In genomic region chr17:56801506-56802178, GRCh38 we compare ENCODE assay signal across 23 cellular contexts.
"Had no signal": no experiment of that assay in that cellular context is flagged by ENCODE, and none has a peak within 500 bp of the region (broad histone marks: within the 10 kb centered on the region; RNA-seq: fewer than 3 reads in every experiment).

No MANE protein-coding gene starts in this region.

- H3K4me1 ChIP-seq: right lobe of liver had no signal

- H3K27me3 Mint-ChIP-seq: activated naive CD8-positive, alpha-beta T cell had no signal

- H3K36me3 Mint-ChIP-seq: brain, natural killer cell, type B pancreatic cell had no signal

- H3K27ac Mint-ChIP-seq: activated naive CD8-positive, alpha-beta T cell; brain; natural killer cell; type B pancreatic cell had no signal

- H3K27me3 ChIP-seq: cardiac muscle cell, right lobe of liver had no signal

- H3K36me3 ChIP-seq: cardiac muscle cell, right lobe of liver, thoracic aorta had no signal

- H3K4me3 Mint-ChIP-seq: activated naive CD8-positive, alpha-beta T cell; brain; natural killer cell; type B pancreatic cell had no signal

- H3K27ac ChIP-seq: cardiac muscle cell, right lobe of liver, skin epidermis, thoracic aorta, VCaP had no signal

- DNase-seq: activated CD4-positive, alpha-beta T cell treated with anti-CD3 and anti-CD28 coated beads for 4 hours; activated CD4-positive, alpha-beta T cell treated with anti-CD3 and anti-CD28 coated beads, Interleukin-2, amount 50 U/mL, for 4 hours; activated CD8-positive, alpha-beta memory T cell treated with anti-CD3 and anti-CD28 coated beads for 24 hours; activated effector memory CD4-positive, alpha-beta T cell treated with Interleukin-2 at 50 U/mL for 16 hours; activated naive CD4-positive, alpha-beta T cell treated with Interleukin-2 at 50 U/mL for 16 hours; aorta; effector CD4-positive, alpha-beta T cell; mesendoderm; natural killer cell; posterior cingulate gyrus; right lobe of liver; stimulated activated CD4-positive, alpha-beta T cell treated with anti-CD3 and anti-CD28 coated beads, Interleukin-12 subunit alpha, Interleukin-12 subunit beta, amount 100 ng/mL, for 4 hours; stimulated activated CD4-positive, alpha-beta T cell treated with anti-CD3 and anti-CD28 coated beads, Interleukin-4, amount 100 ng/mL, for 1 hour; stimulated activated naive CD8-positive, alpha-beta T cell treated with anti-CD3 and anti-CD28 coated beads, Interleukin-15, Interleukin-2, amounts not matched to agents 100 U/mL and 50 U/mL, for 24 hours; T-helper 1 cell had no signal

- ATAC-seq: natural killer cell; stimulated activated naive CD8-positive, alpha-beta T cell treated with anti-CD3 and anti-CD28 coated beads, Interleukin-15, Interleukin-2, amounts not matched to agents 100 U/mL and 50 U/mL, for 24 hours had no signal

- H3K4me3 ChIP-seq: cardiac muscle cell, lung, right lobe of liver, skin epidermis, thoracic aorta had no signal

- H3K9me3 Mint-ChIP-seq: natural killer cell, type B pancreatic cell had no signal

- H3K4me1 Mint-ChIP-seq: natural killer cell had no signal

- H3K9me3 ChIP-seq: right lobe of liver, thoracic aorta had no signal
